Comparison of ENCODE assay signal across 1 cellular context in genomic region chr20:49695830-49696229, GRCh38.
TF ChIP-seq lines count a peak whose summit lies in the region.

No MANE protein-coding gene starts in this region.

TF ChIP-seq in HepG2, 621 proteins besides CTCF, POLR2A, EP300 and RAD21 (continued from another document and continues in another):
- TF ChIP-seq ZNF275 (CRISPR knock-in tag; IDR thresholded peaks at IDR 0.05; ENCODE audit: borderline replicate concordance) (no peak), SIN3B (IDR thresholded peaks at IDR 0.05; ENCODE audit: low read length) (no peak), ZNF343 (CRISPR knock-in tag; IDR thresholded peaks at IDR 0.05) (no peak), MEIS2 (CRISPR knock-in tag; IDR thresholded peaks at IDR 0.05) (peak; percentile 55; the same call in 1 of the 2 replicates), NFE2L1 (CRISPR knock-in tag; IDR thresholded peaks at IDR 0.05; ENCODE audit: borderline replicate concordance) (no peak), JUN (CRISPR knock-in tag; IDR thresholded peaks at IDR 0.05) (no peak), ZNF800 (CRISPR knock-in tag; IDR thresholded peaks at IDR 0.05) (no peak), CEBPG (CRISPR knock-in tag; IDR thresholded peaks at IDR 0.05) (peak; percentile 39; the same call in 1 of the 2 replicates), MAZ (IDR thresholded peaks at IDR 0.05; ENCODE audit: borderline replicate concordance, low read depth, low read length) (no peak), MAZ (CRISPR knock-in tag; IDR thresholded peaks at IDR 0.05; ENCODE audit: low read depth) (peak; percentile 17; the same call in 1 of the 2 replicates), ZNF609 (CRISPR knock-in tag; IDR thresholded peaks at IDR 0.05; ENCODE audit: borderline replicate concordance) (0 out of 2 replicates have a peak, but pooled peaks have one; percentile 32), ZHX1 (CRISPR knock-in tag; IDR thresholded peaks at IDR 0.05; ENCODE audit: low read depth) (no peak), ZNF572 (CRISPR knock-in tag; IDR thresholded peaks at IDR 0.05) (no peak), ZBTB34 (CRISPR knock-in tag; IDR thresholded peaks at IDR 0.05) (no peak), RNF2 (conservative IDR thresholded peaks at IDR 0.05; ENCODE audit: low read depth) (no peak), BCL3 (CRISPR knock-in tag; IDR thresholded peaks at IDR 0.05) (no peak), POLR2G (IDR thresholded peaks at IDR 0.05; ENCODE audit: low read depth, low read length) (no peak), ZNF136 (CRISPR knock-in tag; IDR thresholded peaks at IDR 0.05; ENCODE audit: low read depth) (no peak), SUZ12 (IDR thresholded peaks at IDR 0.05; ENCODE audit: low read depth, low read length) (no peak), RARA (CRISPR knock-in tag; IDR thresholded peaks at IDR 0.05) (peak; percentile 32; the same call in 1 of the 2 replicates), MYNN (CRISPR knock-in tag; IDR thresholded peaks at IDR 0.05; ENCODE audit: low read depth) (no peak), FOSL1 (CRISPR knock-in tag; IDR thresholded peaks at IDR 0.05; ENCODE audit: borderline replicate concordance) (no peak), ZNF644 (CRISPR knock-in tag; IDR thresholded peaks at IDR 0.05; ENCODE audit: low read depth) (no peak), HNRNPUL1 (IDR thresholded peaks at IDR 0.05; ENCODE audit: low read depth, low read length) (no peak), PTBP1 (IDR thresholded peaks at IDR 0.05; ENCODE audit: low read depth, low read length, poor library complexity, severe bottlenecking) (no peak), YEATS2 (CRISPR knock-in tag; IDR thresholded peaks at IDR 0.05; ENCODE audit: borderline replicate concordance) (no peak), NFRKB (IDR thresholded peaks at IDR 0.05) (no peak), NR2F2 (IDR thresholded peaks at IDR 0.05; ENCODE audit: borderline replicate concordance, low read depth) (peak; percentile 84), NR2F1 (CRISPR knock-in tag; IDR thresholded peaks at IDR 0.05) (0 out of 4 replicates have a peak, but pooled peaks of 1 of the 2 experiments have one; percentile 44), ZNF407 (CRISPR knock-in tag; IDR thresholded peaks at IDR 0.05; ENCODE audit: not compliant biosample characterization) (no peak), KDM5B (CRISPR knock-in tag; IDR thresholded peaks at IDR 0.05; ENCODE audit: borderline replicate concordance) (no peak), EED (CRISPR knock-in tag; IDR thresholded peaks at IDR 0.05) (no peak), CCAR2 (optimal IDR thresholded peaks at IDR 0.05; ENCODE audit: low read depth, low read length) (no peak), MAFK (conservative IDR thresholded peaks at IDR 0.05 in 1 of 2, IDR thresholded peaks at IDR 0.05 in 1 of 2; ENCODE audit: low read length in 2 of 2) (peak; percentile 89 to 90), MAF1 (CRISPR knock-in tag; IDR thresholded peaks at IDR 0.05; ENCODE audit: borderline replicate concordance) (no peak), KLF11 (CRISPR knock-in tag; IDR thresholded peaks at IDR 0.05) (no peak), BCL6 (CRISPR knock-in tag; IDR thresholded peaks at IDR 0.05) (0 out of 2 replicates have a peak, but pooled peaks have one; percentile 31), ZNF446 (CRISPR knock-in tag; IDR thresholded peaks at IDR 0.05) (no peak), SNAPC2 (CRISPR knock-in tag; IDR thresholded peaks at IDR 0.05) (no peak), EHMT2 (IDR thresholded peaks at IDR 0.05; ENCODE audit: borderline replicate concordance, low read depth, low read length) (no peak), HDAC6 (IDR thresholded peaks at IDR 0.05; ENCODE audit: low read depth, low read length) (no peak)
